In the genomic region with DNA sequence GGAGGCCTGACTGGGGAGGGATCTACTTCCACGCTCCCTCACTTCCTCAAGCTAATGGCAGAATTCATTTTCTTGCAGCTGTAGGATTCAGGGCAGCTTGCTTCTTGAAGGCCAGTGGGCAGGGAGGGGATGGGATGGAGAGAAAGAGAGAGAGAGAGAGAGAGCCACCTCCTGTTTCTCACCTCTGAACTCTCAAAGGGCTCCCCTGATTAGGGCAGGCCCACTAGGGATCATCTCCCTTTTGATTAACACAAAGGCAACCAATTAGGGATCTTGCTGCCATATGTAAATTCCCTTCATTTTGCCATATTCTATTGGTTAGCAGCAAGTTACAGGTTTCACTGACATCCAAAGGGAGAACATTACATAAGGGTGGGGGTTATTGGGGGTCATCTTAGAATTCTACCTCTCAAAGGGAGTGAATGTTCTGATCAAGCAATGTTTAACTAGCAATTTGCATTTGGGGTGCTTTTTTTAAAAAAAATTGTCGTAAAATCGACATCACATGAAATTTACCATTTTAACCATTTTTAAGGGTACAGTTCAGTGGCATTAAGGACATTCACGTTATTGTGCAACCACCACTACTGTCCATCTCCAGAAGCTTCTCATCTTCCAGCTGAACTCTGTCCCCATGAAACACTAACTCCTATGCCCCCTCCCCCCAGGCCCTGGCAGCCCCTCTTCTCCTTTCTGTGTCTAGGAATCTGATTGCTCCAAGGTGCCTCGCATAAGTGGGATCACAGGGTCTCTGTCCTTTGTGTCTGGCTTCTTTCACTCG, we compare ENCODE assay signal across 24 cellular contexts. TPM values are rescaled to one million over a fixed set of nuclear protein-coding genes. Genes with fewer than 3 reads are reported as not detected.
DNase-seq lines count a peak whose midpoint lies in the region; ATAC-seq and TF ChIP-seq lines count a peak whose summit lies in the region.
"Had no signal": no experiment of that assay in that cellular context is flagged by ENCODE, and none has a peak within 500 bp of the region (broad histone marks: within the 10 kb centered on the region; RNA-seq: fewer than 3 reads in every experiment).

No MANE protein-coding gene starts in this region.

- no peak overlapping the region for H3K27ac Mint-ChIP-seq in endothelial cell (ENCODE audit: unreplicated experiment)
- H3K27ac Mint-ChIP-seq: CD4-positive, alpha-beta T cell; CD8-positive, alpha-beta memory T cell had no signal

- H3K9me3 Mint-ChIP-seq in endothelial cell (ENCODE audit: unreplicated experiment), result no peaks in the 10 kb centered on the region
- H3K9me3 Mint-ChIP-seq: CD4-positive, alpha-beta T cell had no signal

- POLR2A ChIA-PET in HEK293 (lab: Yijun Ruan, JAX), result interaction anchor here (1.0 kb wide), 1 partner anchor 96 kb away, joined by 4 read pairs; no protein-coding TSS in a partner anchor
- POLR2A ChIA-PET in RWPE1 (lab: Yijun Ruan, JAX; ENCODE audit: low non-redundant PET), result no interaction called here

- H3K9me3 ChIP-seq in HEK293 (ENCODE audit: control insufficient read depth, insufficient read depth, low read depth, low read length), result no peaks in the 10 kb centered on the region
- H3K9me3 ChIP-seq in mesenchymal stem cell (ENCODE audit: control insufficient read depth, low read length), result peaks cover 9% of the 10 kb centered on the region
- H3K9me3 ChIP-seq: A549, BE2C had no signal

- H3K27ac ChIP-seq in HEK293 (ENCODE audit: extremely low read depth, low read depth, low read length) (no peak overlapping the region), RWPE1 (peak overlapping the region; percentile 41; the same call in 1 of the 2 replicates), mesenchymal stem cell (ENCODE audit: low read length, poor library complexity, severe bottlenecking) (no peak overlapping the region)
- H3K27ac ChIP-seq: A549; BLaER1 treated with 17β-estradiol and CSF1 and Interleukin-3, amounts not matched to agents 10 nM and 100 nM; GM23248 had no signal

- H3K4ac ChIP-seq in mesenchymal stem cell (ENCODE audit: low read depth in 1 of 2, low read length in 2 of 2), result peak overlapping the region in 1 of 2 experiments; percentile 24

- H3K36me3 ChIP-seq in HEK293 (ENCODE audit: control insufficient read depth in 2 of 2, insufficient read depth in 1 of 2, low read length in 2 of 2) (no peaks in the 10 kb centered on the region), mesenchymal stem cell (ENCODE audit: control insufficient read depth in 1 of 2, insufficient read depth in 2 of 2, low read depth in 1 of 2, low read length in 2 of 2) (no peaks in the 10 kb centered on the region)
- H3K36me3 ChIP-seq: BE2C; BLaER1 treated with 17β-estradiol and CSF1 and Interleukin-3, amounts not matched to agents 10 nM and 100 nM had no signal

- no peak for ATAC-seq in GM18868 (IDR thresholded peaks at IDR 0.05; ENCODE audit: unreplicated experiment)
- ATAC-seq: A549, GM12878 had no signal

- no peak overlapping the region for H3K4me2 ChIP-seq in mesenchymal stem cell (ENCODE audit: low read length, poor library complexity, severe bottlenecking)
- H3K4me2 ChIP-seq: A549; BLaER1 treated with 17β-estradiol and CSF1 and Interleukin-3, amounts not matched to agents 10 nM and 100 nM had no signal

- H2AFZ ChIP-seq in mesenchymal stem cell (ENCODE audit: low read depth, low read length), result no peak overlapping the region
- H2AFZ ChIP-seq: GM23248 had no signal

- H3K14ac ChIP-seq in mesenchymal stem cell (ENCODE audit: low read length in 2 of 2), result no peak overlapping the region

- H3K4me1 Mint-ChIP-seq in endothelial cell (ENCODE audit: unreplicated experiment), result no peaks in the 10 kb centered on the region

- H3K9ac ChIP-seq in mesenchymal stem cell (ENCODE audit: low read length), result no peak overlapping the region
- H3K9ac ChIP-seq: BLaER1 treated with 17β-estradiol and CSF1 and Interleukin-3, amounts not matched to agents 10 nM and 100 nM; GM23248 had no signal

- H4K91ac ChIP-seq in mesenchymal stem cell (ENCODE audit: low read length), result peak overlapping the region; percentile 34

- peak overlapping the region in 1 of 2 experiments; percentile 38 for H2BK12ac ChIP-seq in mesenchymal stem cell (ENCODE audit: low read length in 2 of 2)

- H3K27me3 Mint-ChIP-seq in endothelial cell (ENCODE audit: unreplicated experiment), result peaks cover 7% of the 10 kb centered on the region
- H3K27me3 Mint-ChIP-seq: CD4-positive, alpha-beta T cell had no signal

- H2AK5ac ChIP-seq in mesenchymal stem cell (ENCODE audit: low read length, severe bottlenecking), result no peak overlapping the region

- DNase-seq in RWPE1 (ENCODE audit: low spot score) (no peak), fibroblast of the aortic adventitia (ENCODE audit: low read depth) (no peak), mesenchymal stem cell (no peak), endothelial cell (ENCODE audit: low spot score) (no peak)
- DNase-seq in stimulated activated naive CD4-positive, alpha-beta T cell treated with Interleukin-2 at 50 U/mL for 16 hours (lab: John Stamatoyannopoulos, UW), result no peak
- DNase-seq: 8988T; ACHN; AML-193; BE2C; CD4-positive, alpha-beta T cell; CD8-positive, alpha-beta memory T cell; DMS 273 treated with DMSO at 0.1 percent for 48 hours; DMS79; EL; GDM1; GM23248; H7; HCEC 1CT had no signal

- no peak overlapping the region for H3K4me3 Mint-ChIP-seq in endothelial cell (ENCODE audit: unreplicated experiment)
- H3K4me3 Mint-ChIP-seq: CD14-positive monocyte; CD4-positive, alpha-beta T cell; CD8-positive, alpha-beta memory T cell had no signal

- no peak overlapping the region for H2BK15ac ChIP-seq in mesenchymal stem cell (ENCODE audit: low read depth, poor library complexity, severe bottlenecking)

- no peaks in the 10 kb centered on the region for H3K79me1 ChIP-seq in mesenchymal stem cell (replicated peaks; ENCODE audit: low read length, poor library complexity, severe bottlenecking)

- CTCF ChIA-PET in HEK293 (lab: Yijun Ruan, JAX), result no interaction called here
- CTCF ChIA-PET in RWPE1 (lab: Yijun Ruan, JAX), result interaction anchor here (0.6 to 0.9 kb wide), 2 partner anchors 12 to 114 kb away, joined by 3 to 5 read pairs; no protein-coding TSS in a partner anchor

- no peak overlapping the region for H3K23ac ChIP-seq in mesenchymal stem cell (ENCODE audit: low read length in 2 of 2)

- TF ChIP-seq CTCF in HEK293 (tag by site-specific recombination; IDR thresholded peaks at IDR 0.05), result no peak
- TF ChIP-seq CTCF in RWPE1 (conservative IDR thresholded peaks at IDR 0.05; ENCODE audit: low read depth), result no peak
- peak; percentile 0 for TF ChIP-seq CTCF in fibroblast of the aortic adventitia (IDR thresholded peaks at IDR 0.05; ENCODE audit: insufficient read depth, low read length)
- TF ChIP-seq CTCF in endothelial cell (IDR thresholded peaks at IDR 0.05; ENCODE audit: unreplicated experiment), result no peak

- H3K4me3 ChIP-seq in HEK293 (ENCODE audit: low read depth, low read length) (no peak overlapping the region), fibroblast of the aortic adventitia (ENCODE audit: low read depth, low read length) (no peak overlapping the region), mesenchymal stem cell (ENCODE audit: insufficient read depth in 1 of 2, low read depth in 1 of 2, low read length in 2 of 2) (no peak overlapping the region)
- H3K4me3 ChIP-seq: A549; BLaER1 treated with 17β-estradiol and CSF1 and Interleukin-3, amounts not matched to agents 10 nM and 100 nM; GM12878; GM23248 had no signal

- H3K18ac ChIP-seq in mesenchymal stem cell (ENCODE audit: low read depth in 1 of 2, low read length in 2 of 2), result peak overlapping the region in 1 of 2 experiments; percentile 13

- peaks cover 0 to 11% of the 10 kb centered on the region in 2 experiments for H3K27me3 ChIP-seq in mesenchymal stem cell (ENCODE audit: control insufficient read depth in 1 of 2, insufficient read depth in 1 of 2, low read length in 2 of 2)
- H3K27me3 ChIP-seq: BE2C had no signal

- WGBS in mesenchymal stem cell, result 97% methylated on average over 5 of the region's 6 CpGs

- no peak overlapping the region for H4K8ac ChIP-seq in mesenchymal stem cell (ENCODE audit: low read length)

- no peak overlapping the region for H2BK5ac ChIP-seq in mesenchymal stem cell (ENCODE audit: low read depth, low read length, poor library complexity, severe bottlenecking)

- H3K4me1 ChIP-seq in HEK293 (ENCODE audit: control insufficient read depth, insufficient read depth, low read length), result no peaks in the 10 kb centered on the region
- peaks cover 13% of the 10 kb centered on the region for H3K4me1 ChIP-seq in mesenchymal stem cell (ENCODE audit: control insufficient read depth, insufficient read depth, low read depth, low read length)

- H2BK120ac ChIP-seq in mesenchymal stem cell (ENCODE audit: low read depth, low read length), result no peak overlapping the region

- H3K36me3 Mint-ChIP-seq in endothelial cell (ENCODE audit: low read depth, unreplicated experiment), result no peaks in the 10 kb centered on the region

TF ChIP-seq in HEK293, 187 proteins besides CTCF, POLR2A, EP300 and RAD21 (continues in another document):
- TF ChIP-seq ZNF791 (tag by site-specific recombination; IDR thresholded peaks at IDR 0.05), result no peak

RNA-seq across cellular contexts. Expression of gene NCOR2, which starts 47.3 kb away (rescaled TPM):
- total RNA-seq in fibroblast of the aortic adventitia (ENCODE audit: low replicate concordance), result 58.5 and 63.5 TPM in 2 replicates
- polyA plus RNA-seq in mesenchymal stem cell (2013, experiment 1 of 2), result 120 TPM
- polyA plus RNA-seq in mesenchymal stem cell (2013, experiment 2 of 2), result 113 TPM
- 132 TPM for total RNA-seq in endothelial cell (ENCODE audit: unreplicated experiment)
